1 cellular context compared by ENCODE assay signal in the genomic region with DNA sequence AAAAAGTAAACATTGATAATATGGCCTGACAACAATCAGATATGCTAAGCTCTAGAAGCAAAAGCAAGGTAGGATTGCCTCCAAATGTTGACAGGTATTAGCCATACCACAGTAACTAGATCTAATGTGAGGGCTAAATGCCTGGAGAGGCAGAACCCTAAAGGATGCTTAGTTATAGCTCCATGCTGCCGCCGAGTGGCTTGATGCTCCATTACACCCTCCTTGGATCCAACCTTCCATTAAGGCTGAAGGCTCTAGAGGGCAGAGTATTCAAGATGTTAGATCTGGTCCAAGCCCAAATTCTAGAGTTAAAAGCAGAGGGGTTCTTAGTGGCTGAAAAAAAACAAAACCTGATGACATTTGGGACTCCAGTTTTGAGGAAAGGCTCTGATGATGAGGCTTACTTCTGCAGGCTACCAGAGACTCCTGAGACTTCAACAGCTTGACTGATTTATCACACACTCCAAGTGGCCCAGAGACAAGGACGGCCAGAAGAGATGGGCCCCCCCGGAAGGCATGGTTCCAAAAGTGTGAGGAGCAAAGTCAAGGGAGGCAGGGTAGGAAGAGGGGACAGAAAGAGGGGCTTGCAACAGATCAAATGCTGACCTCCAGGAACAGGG.
TF ChIP-seq lines count a peak whose summit lies in the region.

No MANE protein-coding gene starts in this region.

TF ChIP-seq in HepG2, 621 proteins besides CTCF, POLR2A, EP300 and RAD21 (continued from another document and continues in another):
- TF ChIP-seq, protein P1, sequence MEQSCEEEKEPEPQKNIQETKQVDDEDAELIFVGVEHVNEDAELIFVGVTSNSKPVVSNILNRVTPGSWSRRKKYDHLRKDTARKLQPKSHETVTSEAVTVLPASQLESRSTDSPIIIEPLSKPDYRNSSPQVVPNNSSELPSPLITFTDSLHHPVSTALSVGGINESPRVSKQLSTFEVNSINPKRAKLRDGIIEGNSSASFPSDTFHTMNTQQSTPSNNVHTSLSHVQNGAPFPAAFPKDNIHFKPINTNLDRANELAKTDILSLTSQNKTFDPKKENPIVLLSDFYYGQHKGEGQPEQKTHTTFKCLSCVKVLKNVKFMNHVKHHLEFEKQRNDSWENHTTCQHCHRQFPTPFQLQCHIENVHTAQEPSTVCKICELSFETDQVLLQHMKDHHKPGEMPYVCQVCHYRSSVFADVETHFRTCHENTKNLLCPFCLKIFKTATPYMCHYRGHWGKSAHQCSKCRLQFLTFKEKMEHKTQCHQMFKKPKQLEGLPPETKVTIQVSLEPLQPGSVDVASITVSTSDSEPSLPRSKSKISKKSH (CRISPR knock-in tag; IDR thresholded peaks at IDR 0.05; ENCODE audit: borderline replicate concordance), result no peak
- TF ChIP-seq ZBTB7B (CRISPR knock-in tag; IDR thresholded peaks at IDR 0.05) (no peak), KAT2B (IDR thresholded peaks at IDR 0.05; ENCODE audit: borderline replicate concordance, low read depth, low read length) (no peak), ZBTB8A (CRISPR knock-in tag; IDR thresholded peaks at IDR 0.05; ENCODE audit: borderline replicate concordance, low read depth) (no peak), TEF (CRISPR knock-in tag; IDR thresholded peaks at IDR 0.05) (0 out of 2 replicates have a peak, but pooled peaks have one; percentile 30), ISL2 (CRISPR knock-in tag; IDR thresholded peaks at IDR 0.05) (0 out of 2 replicates have a peak, but pooled peaks have one; percentile 23), MXI1 (IDR thresholded peaks at IDR 0.05; ENCODE audit: borderline replicate concordance, low read depth, low read length) (0 out of 3 replicates have a peak, but pooled peaks have one; percentile 22), ZNF589 (CRISPR knock-in tag; conservative IDR thresholded peaks at IDR 0.05) (no peak), ZNF230 (CRISPR knock-in tag; IDR thresholded peaks at IDR 0.05) (no peak), ZFX (CRISPR knock-in tag; IDR thresholded peaks at IDR 0.05; ENCODE audit: low read depth) (no peak), KDM3A (CRISPR knock-in tag; IDR thresholded peaks at IDR 0.05; ENCODE audit: low read depth) (no peak), MIER3 (CRISPR knock-in tag; IDR thresholded peaks at IDR 0.05; ENCODE audit: borderline replicate concordance) (no peak), ZSCAN12 (CRISPR knock-in tag; IDR thresholded peaks at IDR 0.05) (no peak), GRHL1 (CRISPR knock-in tag; conservative IDR thresholded peaks at IDR 0.05) (no peak), ZNF639 (CRISPR knock-in tag; conservative IDR thresholded peaks at IDR 0.05) (no peak), NR2F6 (IDR thresholded peaks at IDR 0.05) (no peak), NR2F6 (CRISPR knock-in tag; IDR thresholded peaks at IDR 0.05) (peak; percentile 30; the same call in 1 of the 2 replicates), JUND (CRISPR knock-in tag; IDR thresholded peaks at IDR 0.05) (no peak), ZSCAN31 (CRISPR knock-in tag; IDR thresholded peaks at IDR 0.05; ENCODE audit: low read depth) (no peak), CBFB (CRISPR knock-in tag; IDR thresholded peaks at IDR 0.05) (no peak), TEAD3 (CRISPR knock-in tag; optimal IDR thresholded peaks at IDR 0.05; ENCODE audit: borderline replicate concordance) (peak; percentile 38), SP4 (CRISPR knock-in tag; IDR thresholded peaks at IDR 0.05) (no peak), ERF (CRISPR knock-in tag; IDR thresholded peaks at IDR 0.05) (peak; percentile 44; the same call in 1 of the 2 replicates), MEIS2 (CRISPR knock-in tag; IDR thresholded peaks at IDR 0.05) (peak; percentile 62; the same call in 1 of the 2 replicates), ZBTB10 (CRISPR knock-in tag; IDR thresholded peaks at IDR 0.05; ENCODE audit: borderline replicate concordance) (no peak), THAP7 (CRISPR knock-in tag; IDR thresholded peaks at IDR 0.05) (no peak), MIXL1 (CRISPR knock-in tag; IDR thresholded peaks at IDR 0.05) (peak; percentile 67; the same call in 1 of the 2 replicates), TGIF2 (CRISPR knock-in tag; IDR thresholded peaks at IDR 0.05) (no peak), SIN3B (IDR thresholded peaks at IDR 0.05; ENCODE audit: low read length) (no peak), SMAD1 (CRISPR knock-in tag; IDR thresholded peaks at IDR 0.05; ENCODE audit: borderline replicate concordance, low read depth) (no peak)
- TF ChIP-seq, protein P2, sequence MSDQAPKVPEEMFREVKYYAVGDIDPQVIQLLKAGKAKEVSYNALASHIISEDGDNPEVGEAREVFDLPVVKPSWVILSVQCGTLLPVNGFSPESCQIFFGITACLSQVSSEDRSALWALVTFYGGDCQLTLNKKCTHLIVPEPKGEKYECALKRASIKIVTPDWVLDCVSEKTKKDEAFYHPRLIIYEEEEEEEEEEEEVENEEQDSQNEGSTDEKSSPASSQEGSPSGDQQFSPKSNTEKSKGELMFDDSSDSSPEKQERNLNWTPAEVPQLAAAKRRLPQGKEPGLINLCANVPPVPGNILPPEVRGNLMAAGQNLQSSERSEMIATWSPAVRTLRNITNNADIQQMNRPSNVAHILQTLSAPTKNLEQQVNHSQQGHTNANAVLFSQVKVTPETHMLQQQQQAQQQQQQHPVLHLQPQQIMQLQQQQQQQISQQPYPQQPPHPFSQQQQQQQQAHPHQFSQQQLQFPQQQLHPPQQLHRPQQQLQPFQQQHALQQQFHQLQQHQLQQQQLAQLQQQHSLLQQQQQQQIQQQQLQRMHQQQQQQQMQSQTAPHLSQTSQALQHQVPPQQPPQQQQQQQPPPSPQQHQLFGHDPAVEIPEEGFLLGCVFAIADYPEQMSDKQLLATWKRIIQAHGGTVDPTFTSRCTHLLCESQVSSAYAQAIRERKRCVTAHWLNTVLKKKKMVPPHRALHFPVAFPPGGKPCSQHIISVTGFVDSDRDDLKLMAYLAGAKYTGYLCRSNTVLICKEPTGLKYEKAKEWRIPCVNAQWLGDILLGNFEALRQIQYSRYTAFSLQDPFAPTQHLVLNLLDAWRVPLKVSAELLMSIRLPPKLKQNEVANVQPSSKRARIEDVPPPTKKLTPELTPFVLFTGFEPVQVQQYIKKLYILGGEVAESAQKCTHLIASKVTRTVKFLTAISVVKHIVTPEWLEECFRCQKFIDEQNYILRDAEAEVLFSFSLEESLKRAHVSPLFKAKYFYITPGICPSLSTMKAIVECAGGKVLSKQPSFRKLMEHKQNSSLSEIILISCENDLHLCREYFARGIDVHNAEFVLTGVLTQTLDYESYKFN (CRISPR knock-in tag; conservative IDR thresholded peaks at IDR 0.05), result no peak
- TF ChIP-seq, protein P3, sequence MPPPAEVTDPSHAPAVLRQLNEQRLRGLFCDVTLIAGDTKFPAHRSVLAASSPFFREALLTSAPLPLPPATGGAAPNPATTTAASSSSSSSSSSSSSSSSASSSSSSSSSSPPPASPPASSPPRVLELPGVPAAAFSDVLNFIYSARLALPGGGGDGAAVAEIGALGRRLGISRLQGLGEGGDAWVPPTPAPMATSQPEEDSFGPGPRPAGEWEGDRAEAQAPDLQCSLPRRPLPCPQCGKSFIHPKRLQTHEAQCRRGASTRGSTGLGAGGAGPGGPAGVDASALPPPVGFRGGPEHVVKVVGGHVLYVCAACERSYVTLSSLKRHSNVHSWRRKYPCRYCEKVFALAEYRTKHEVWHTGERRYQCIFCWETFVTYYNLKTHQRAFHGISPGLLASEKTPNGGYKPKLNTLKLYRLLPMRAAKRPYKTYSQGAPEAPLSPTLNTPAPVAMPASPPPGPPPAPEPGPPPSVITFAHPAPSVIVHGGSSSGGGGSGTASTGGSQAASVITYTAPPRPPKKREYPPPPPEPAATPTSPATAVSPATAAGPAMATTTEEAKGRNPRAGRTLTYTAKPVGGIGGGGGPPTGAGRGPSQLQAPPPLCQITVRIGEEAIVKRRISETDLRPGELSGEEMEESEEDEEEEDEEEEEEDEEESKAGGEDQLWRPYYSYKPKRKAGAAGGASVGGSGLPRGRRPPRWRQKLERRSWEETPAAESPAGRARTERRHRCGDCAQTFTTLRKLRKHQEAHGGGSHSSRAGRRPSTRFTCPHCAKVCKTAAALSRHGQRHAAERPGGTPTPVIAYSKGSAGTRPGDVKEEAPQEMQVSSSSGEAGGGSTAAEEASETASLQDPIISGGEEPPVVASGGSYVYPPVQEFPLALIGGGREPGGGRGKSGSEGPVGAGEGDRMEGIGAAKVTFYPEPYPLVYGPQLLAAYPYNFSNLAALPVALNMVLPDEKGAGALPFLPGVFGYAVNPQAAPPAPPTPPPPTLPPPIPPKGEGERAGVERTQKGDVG (CRISPR knock-in tag; IDR thresholded peaks at IDR 0.05; ENCODE audit: borderline replicate concordance), result no peak
- TF ChIP-seq, protein P4, sequence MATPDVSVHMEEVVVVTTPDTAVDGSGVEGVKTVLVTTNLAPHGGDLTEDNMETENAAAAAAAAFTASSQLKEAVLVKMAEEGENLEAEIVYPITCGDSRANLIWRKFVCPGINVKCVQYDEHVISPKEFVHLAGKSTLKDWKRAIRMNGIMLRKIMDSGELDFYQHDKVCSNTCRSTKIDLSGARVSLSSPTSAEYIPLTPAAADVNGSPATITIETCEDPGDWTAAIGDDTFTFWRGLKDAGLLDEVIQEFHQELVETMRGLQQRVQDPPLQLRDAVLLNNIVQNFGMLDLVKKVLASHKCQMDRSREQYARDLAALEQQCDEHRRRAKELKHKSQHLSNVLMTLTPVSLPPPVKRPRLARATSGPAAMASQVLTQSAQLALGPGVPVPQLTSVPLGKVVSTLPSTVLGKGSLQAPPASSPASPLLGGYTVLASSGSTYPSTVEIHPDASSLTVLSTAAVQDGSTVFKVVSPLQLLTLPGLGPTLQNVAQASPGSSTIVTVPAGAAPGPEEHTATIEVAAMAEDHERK (CRISPR knock-in tag; IDR thresholded peaks at IDR 0.05; ENCODE audit: low read depth), result no peak
- TF ChIP-seq, protein P5, sequence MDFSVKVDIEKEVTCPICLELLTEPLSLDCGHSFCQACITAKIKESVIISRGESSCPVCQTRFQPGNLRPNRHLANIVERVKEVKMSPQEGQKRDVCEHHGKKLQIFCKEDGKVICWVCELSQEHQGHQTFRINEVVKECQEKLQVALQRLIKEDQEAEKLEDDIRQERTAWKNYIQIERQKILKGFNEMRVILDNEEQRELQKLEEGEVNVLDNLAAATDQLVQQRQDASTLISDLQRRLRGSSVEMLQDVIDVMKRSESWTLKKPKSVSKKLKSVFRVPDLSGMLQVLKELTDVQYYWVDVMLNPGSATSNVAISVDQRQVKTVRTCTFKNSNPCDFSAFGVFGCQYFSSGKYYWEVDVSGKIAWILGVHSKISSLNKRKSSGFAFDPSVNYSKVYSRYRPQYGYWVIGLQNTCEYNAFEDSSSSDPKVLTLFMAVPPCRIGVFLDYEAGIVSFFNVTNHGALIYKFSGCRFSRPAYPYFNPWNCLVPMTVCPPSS (IDR thresholded peaks at IDR 0.05), result no peak
